8 cellular contexts compared by ENCODE assay signal in the genomic region with DNA sequence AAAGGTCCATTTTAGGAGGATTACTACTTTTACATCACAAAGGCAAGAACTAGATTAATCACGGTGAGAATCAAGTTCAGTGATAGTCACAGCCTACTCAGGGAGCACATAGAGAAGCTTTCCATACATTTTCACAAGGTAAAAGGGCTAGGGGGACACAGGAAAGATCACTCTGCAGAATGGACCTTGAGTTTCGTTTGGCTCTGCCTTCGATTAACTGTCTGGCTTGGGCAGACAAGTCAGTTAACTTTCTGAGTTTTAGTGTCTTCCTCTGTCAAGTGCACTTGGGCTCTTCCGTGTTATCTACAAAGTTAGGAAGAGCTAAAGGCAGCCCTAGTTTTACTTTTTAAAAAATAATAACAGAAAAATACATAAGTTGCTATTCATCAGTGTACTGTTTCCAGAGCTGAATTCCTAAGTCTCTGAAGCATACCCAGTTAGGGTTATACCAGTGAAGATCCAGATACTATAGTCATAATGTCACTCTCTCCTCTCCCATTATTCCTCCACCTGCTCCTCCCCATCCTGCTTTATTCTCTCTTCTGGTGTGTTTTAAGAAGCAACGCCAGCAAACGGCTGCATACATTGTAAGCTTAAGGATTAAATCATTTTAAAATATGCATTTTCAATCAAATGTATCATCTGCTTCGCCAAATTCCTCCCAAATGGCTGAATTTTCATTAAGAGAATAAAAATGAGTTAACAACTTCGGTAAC. TPM values are rescaled to one million over a fixed set of nuclear protein-coding genes. Genes with fewer than 3 reads are reported as not detected.
A peak's percentile ranks its signal among the peaks of the same experiment; 100 is the strongest.
DNase-seq lines count a peak whose midpoint lies in the region; ATAC-seq and TF ChIP-seq lines count a peak whose summit lies in the region.

No MANE protein-coding gene starts in this region.

- TF ChIP-seq CTCF in fibroblast of pulmonary artery (IDR thresholded peaks at IDR 0.05; ENCODE audit: low read length, missing control alignments), result no peak

- no peak for DNase-seq in activated T-cell treated with anti-CD3 and anti-CD28 coated beads, Interleukin-2, amount 50 U/mL, for 4 hours
- DNase-seq in activated T-cell treated with anti-CD3 and anti-CD28 coated beads, Interleukin-2, amount 50 U/mL, for 1 hour, result no peak
- DNase-seq in SW480 (ENCODE audit: low spot score), result peak; percentile 26
- DNase-seq in fibroblast of pulmonary artery (ENCODE audit: low read depth), result no peak
- peak; percentile 25 for DNase-seq in renal cortical epithelial cell (ENCODE audit: low read depth)
- no peak for DNase-seq in T1000 (lab: John Stamatoyannopoulos, UW)
- DNase-seq in anterior cingulate cortex (lab: John Stamatoyannopoulos, UW), result no peak

- ATAC-seq in activated T-cell treated with anti-CD3 and anti-CD28 coated beads, Interleukin-2, amount 50 U/mL, for 4 hours, result no peak
- ATAC-seq in GM19463 (IDR thresholded peaks at IDR 0.05; ENCODE audit: unreplicated experiment), result no peak

- H3K4me1 Mint-ChIP-seq in activated T-cell treated with anti-CD3 and anti-CD28 coated beads, Interleukin-2, amount 50 U/mL, for 4 hours (ENCODE audit: low read depth), result peaks cover 44% of the 10 kb centered on the region

- no peaks in the 10 kb centered on the region for H3K36me3 Mint-ChIP-seq in activated T-cell treated with anti-CD3 and anti-CD28 coated beads, Interleukin-2, amount 50 U/mL, for 4 hours (ENCODE audit: insufficient read depth)

- no peaks in the 10 kb centered on the region for H3K9me3 Mint-ChIP-seq in activated T-cell treated with anti-CD3 and anti-CD28 coated beads, Interleukin-2, amount 50 U/mL, for 4 hours

- H3K27me3 Mint-ChIP-seq in activated T-cell treated with anti-CD3 and anti-CD28 coated beads, Interleukin-2, amount 50 U/mL, for 4 hours (ENCODE audit: low read depth), result no peaks in the 10 kb centered on the region

- H3K4me3 ChIP-seq in fibroblast of pulmonary artery (replicated peaks; ENCODE audit: low read depth, low read length), result peak overlapping the region; percentile 87

- H3K4me3 Mint-ChIP-seq in activated T-cell treated with anti-CD3 and anti-CD28 coated beads, Interleukin-2, amount 50 U/mL, for 4 hours, result peak overlapping the region; percentile 98

RNA-seq across cellular contexts. Expression of a gene that starts 1.7 kb away (rescaled TPM):
- total RNA-seq in activated T-cell treated with anti-CD3 and anti-CD28 coated beads, Interleukin-2, amount 50 U/mL, for 4 hours, result 10 to 100 TPM; 48.7 to 56.9 (median 54.9) TPM
- 55.6 and 76.9 TPM in 2 replicates for total RNA-seq in renal cortical epithelial cell

RNA-seq across cellular contexts. Expression of a gene that starts 2.5 kb away (rescaled TPM):
- total RNA-seq in activated T-cell treated with anti-CD3 and anti-CD28 coated beads, Interleukin-2, amount 50 U/mL, for 4 hours, result 10 to 100 TPM in 2 of 3 donors, 1 to 10 TPM in 1; 8.2 to 14.4 (median 11.6) TPM
- 31.8 and 51.5 TPM in 2 replicates for total RNA-seq in renal cortical epithelial cell

Comparison
In these comparisons a context has a peak if more than half of its experiments do, and no peak if none do; other contexts are left out.
1. DNase-seq: peak in SW480 (single experiment) and renal cortical epithelial cell (single experiment); none in activated T-cell treated with anti-CD3 and anti-CD28 coated beads, Interleukin-2, amount 50 U/mL, for 4 hours (single experiment), activated T-cell treated with anti-CD3 and anti-CD28 coated beads, Interleukin-2, amount 50 U/mL, for 1 hour (single experiment), fibroblast of pulmonary artery (single experiment), T1000 (single experiment) and anterior cingulate cortex (0 of 58).